In genomic region chr19:19506592-19506991, GRCh38 we compare ENCODE assay signal across 2 cellular contexts.
TF ChIP-seq lines count a peak whose summit lies in the region.

No MANE protein-coding gene starts in this region.

TF ChIP-seq in IMR-90, 13 proteins besides CTCF, POLR2A, EP300 and RAD21:
- TF ChIP-seq RFX5 (IDR thresholded peaks at IDR 0.05; ENCODE audit: low read depth, low read length): no peak

TF ChIP-seq in K562, 482 proteins besides CTCF, POLR2A, EP300 and RAD21:
- TF ChIP-seq RAD51 (IDR thresholded peaks at IDR 0.05; ENCODE audit: borderline replicate concordance, low read depth): no peak
- TF ChIP-seq BRCA1 (IDR thresholded peaks at IDR 0.05): no peak
- no peak for TF ChIP-seq BRCA1 (CRISPR knock-in tag; IDR thresholded peaks at IDR 0.05)
- TF ChIP-seq TEAD1 (CRISPR knock-in tag; IDR thresholded peaks at IDR 0.05): no peak
- TF ChIP-seq, protein P1, sequence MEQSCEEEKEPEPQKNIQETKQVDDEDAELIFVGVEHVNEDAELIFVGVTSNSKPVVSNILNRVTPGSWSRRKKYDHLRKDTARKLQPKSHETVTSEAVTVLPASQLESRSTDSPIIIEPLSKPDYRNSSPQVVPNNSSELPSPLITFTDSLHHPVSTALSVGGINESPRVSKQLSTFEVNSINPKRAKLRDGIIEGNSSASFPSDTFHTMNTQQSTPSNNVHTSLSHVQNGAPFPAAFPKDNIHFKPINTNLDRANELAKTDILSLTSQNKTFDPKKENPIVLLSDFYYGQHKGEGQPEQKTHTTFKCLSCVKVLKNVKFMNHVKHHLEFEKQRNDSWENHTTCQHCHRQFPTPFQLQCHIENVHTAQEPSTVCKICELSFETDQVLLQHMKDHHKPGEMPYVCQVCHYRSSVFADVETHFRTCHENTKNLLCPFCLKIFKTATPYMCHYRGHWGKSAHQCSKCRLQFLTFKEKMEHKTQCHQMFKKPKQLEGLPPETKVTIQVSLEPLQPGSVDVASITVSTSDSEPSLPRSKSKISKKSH (CRISPR knock-in tag; IDR thresholded peaks at IDR 0.05): no peak
- TF ChIP-seq KAT8 (IDR thresholded peaks at IDR 0.05; ENCODE audit: low read depth): no peak
